In genomic region chr16:12468552-12468951, GRCh38 we compare ENCODE assay signal across 1 cellular context.
TF ChIP-seq lines count a peak whose summit lies in the region.

No MANE protein-coding gene starts in this region.

TF ChIP-seq in HepG2, 621 proteins besides CTCF, POLR2A, EP300 and RAD21 (continues in another document):
- TF ChIP-seq CEBPZ (IDR thresholded peaks at IDR 0.05; ENCODE audit: low read length) (no peak), PHF20 (CRISPR knock-in tag; IDR thresholded peaks at IDR 0.05) (no peak), ZNF672 (CRISPR knock-in tag; IDR thresholded peaks at IDR 0.05) (no peak), SMAD3 (CRISPR knock-in tag; IDR thresholded peaks at IDR 0.05) (no peak), UBTF (CRISPR knock-in tag; IDR thresholded peaks at IDR 0.05) (no peak), RFX5 (IDR thresholded peaks at IDR 0.05; ENCODE audit: low read depth, low read length) (no peak), FOXM1 (CRISPR knock-in tag; IDR thresholded peaks at IDR 0.05) (no peak), PHB2 (IDR thresholded peaks at IDR 0.05; ENCODE audit: partially characterized antibody) (no peak), ATF3 (CRISPR knock-in tag; IDR thresholded peaks at IDR 0.05) (no peak), CREB3 (CRISPR knock-in tag; IDR thresholded peaks at IDR 0.05) (no peak), ADNP (CRISPR knock-in tag; IDR thresholded peaks at IDR 0.05) (no peak), ZNF646 (CRISPR knock-in tag; IDR thresholded peaks at IDR 0.05) (no peak), JDP2 (CRISPR knock-in tag; IDR thresholded peaks at IDR 0.05; ENCODE audit: borderline replicate concordance) (no peak), E2F1 (CRISPR knock-in tag; IDR thresholded peaks at IDR 0.05) (no peak), NFKB2 (CRISPR knock-in tag; IDR thresholded peaks at IDR 0.05; ENCODE audit: borderline replicate concordance) (0 out of 2 replicates have a peak, but pooled peaks have one; percentile 41), ZNF430 (CRISPR knock-in tag; IDR thresholded peaks at IDR 0.05) (no peak), KLF16 (CRISPR knock-in tag; IDR thresholded peaks at IDR 0.05) (no peak), GATAD1 (CRISPR knock-in tag; IDR thresholded peaks at IDR 0.05) (no peak), ZNF597 (CRISPR knock-in tag; IDR thresholded peaks at IDR 0.05) (no peak), ZBTB10 (CRISPR knock-in tag; IDR thresholded peaks at IDR 0.05; ENCODE audit: borderline replicate concordance) (no peak), ZNF234 (CRISPR knock-in tag; conservative IDR thresholded peaks at IDR 0.05) (no peak), ZNF296 (CRISPR knock-in tag; conservative IDR thresholded peaks at IDR 0.05) (0 out of 2 replicates have a peak, but pooled peaks have one; percentile 51), ZNF891 (CRISPR knock-in tag; IDR thresholded peaks at IDR 0.05) (peak; percentile 50; the same call in 1 of the 2 replicates), ZNF260 (CRISPR knock-in tag; IDR thresholded peaks at IDR 0.05; ENCODE audit: borderline replicate concordance, low read depth) (no peak), ZFP90 (CRISPR knock-in tag; IDR thresholded peaks at IDR 0.05; ENCODE audit: borderline replicate concordance) (no peak), STAG1 (CRISPR knock-in tag; IDR thresholded peaks at IDR 0.05) (peak; percentile 58), DPF2 (CRISPR knock-in tag; IDR thresholded peaks at IDR 0.05; ENCODE audit: borderline replicate concordance, low read depth) (no peak), NR2C2 (CRISPR knock-in tag; IDR thresholded peaks at IDR 0.05; ENCODE audit: borderline replicate concordance) (no peak), NR2F1 (CRISPR knock-in tag; IDR thresholded peaks at IDR 0.05) (no peak), SYNCRIP (IDR thresholded peaks at IDR 0.05; ENCODE audit: insufficient read depth, low read depth, low read length) (no peak), PATZ1 (CRISPR knock-in tag; IDR thresholded peaks at IDR 0.05) (0 out of 2 replicates have a peak, but pooled peaks have one; percentile 20), EZH2 (conservative IDR thresholded peaks at IDR 0.05; ENCODE audit: low read depth, low read length) (no peak), TOPORS (CRISPR knock-in tag; IDR thresholded peaks at IDR 0.05) (no peak), ZNF367 (CRISPR knock-in tag; IDR thresholded peaks at IDR 0.05; ENCODE audit: borderline replicate concordance) (no peak), ZNF382 (CRISPR knock-in tag; IDR thresholded peaks at IDR 0.05; ENCODE audit: borderline replicate concordance) (no peak), ZNF441 (CRISPR knock-in tag; IDR thresholded peaks at IDR 0.05; ENCODE audit: borderline replicate concordance) (no peak), SMC3 (IDR thresholded peaks at IDR 0.05; ENCODE audit: low read length) (peak; percentile 44; the same call in 1 of the 2 replicates), ZNF17 (CRISPR knock-in tag; IDR thresholded peaks at IDR 0.05) (no peak), REL (CRISPR knock-in tag; conservative IDR thresholded peaks at IDR 0.05) (no peak)
